15 cellular contexts compared by ENCODE assay signal in genomic region chr15:82831894-82832600, GRCh38. TPM values are rescaled to one million over a fixed set of nuclear protein-coding genes. Genes with fewer than 3 reads are reported as not detected.
DNase-seq lines count a peak whose midpoint lies in the region; ATAC-seq and TF ChIP-seq lines count a peak whose summit lies in the region.
"Had no signal": no experiment of that assay in that cellular context is flagged by ENCODE, and none has a peak within 500 bp of the region (broad histone marks: within the 10 kb centered on the region; RNA-seq: fewer than 3 reads in every experiment).

No MANE protein-coding gene starts in this region.

- CTCF ChIA-PET in A673 (lab: Charles Lee): no interaction called here

- no peaks in the 10 kb centered on the region for H3K79me2 ChIP-seq in fibroblast of lung (ENCODE audit: control insufficient read depth, insufficient read depth, low read length)

- H3K27me3 ChIP-seq in A673 (replicated peaks; ENCODE audit: insufficient read depth, low read depth, low read length, poor library complexity): no peaks in the 10 kb centered on the region
- no peaks in the 10 kb centered on the region for H3K27me3 ChIP-seq in SJCRH30
- no peaks in the 10 kb centered on the region for H3K27me3 ChIP-seq in fibroblast of lung (ENCODE audit: control insufficient read depth, insufficient read depth, low read length)
- H3K27me3 ChIP-seq: thyroid gland had no signal

- no peak overlapping the region for H3K9ac ChIP-seq in fibroblast of lung (ENCODE audit: insufficient read depth, low read length)

- no peaks in the 10 kb centered on the region for H3K27me3 Mint-ChIP-seq in progenitor cell of endocrine pancreas
- H3K27me3 Mint-ChIP-seq: CD8-positive, alpha-beta memory T cell had no signal

- intact Hi-C loops in A673 (cut with micrococcal nuclease; ENCODE audit: unreplicated experiment): no loop called here

- peaks cover 41% of the 10 kb centered on the region for H3K36me3 ChIP-seq in A673 (ENCODE audit: insufficient read depth, low read length, poor library complexity, severe bottlenecking)
- peaks cover 30% of the 10 kb centered on the region for H3K36me3 ChIP-seq in SJCRH30
- H3K36me3 ChIP-seq in fibroblast of lung (ENCODE audit: control insufficient read depth, insufficient read depth, low read length): peaks cover 16% of the 10 kb centered on the region

- TF ChIP-seq CTCF in A673 (conservative IDR thresholded peaks at IDR 0.05; ENCODE audit: low read depth, low read length) (no peak), fibroblast of lung (conservative IDR thresholded peaks at IDR 0.05 in 1 of 2, IDR thresholded peaks at IDR 0.05 in 1 of 2; ENCODE audit: low read depth in 1 of 2, low read length in 2 of 2) (no peak), progenitor cell of endocrine pancreas (IDR thresholded peaks at IDR 0.05; ENCODE audit: unreplicated experiment) (no peak)

- POLR2A ChIA-PET in A673 (lab: Charles Lee; ENCODE audit: low non-redundant PET): no interaction called here

- H3K9me3 ChIP-seq in A673 (ENCODE audit: low read depth, low read length, poor library complexity, severe bottlenecking) (no peaks in the 10 kb centered on the region), SJCRH30 (replicated peaks) (no peaks in the 10 kb centered on the region), fibroblast of lung (ENCODE audit: control insufficient read depth, insufficient read depth, low read depth, low read length) (no peaks in the 10 kb centered on the region)
- H3K9me3 ChIP-seq: thyroid gland had no signal

- H3K4me1 ChIP-seq in A673 (ENCODE audit: insufficient read depth, low read length, poor library complexity, severe bottlenecking): peaks cover 9% of the 10 kb centered on the region
- peaks cover 16% of the 10 kb centered on the region for H3K4me1 ChIP-seq in SJCRH30
- H3K4me1 ChIP-seq in fibroblast of lung (ENCODE audit: control insufficient read depth, extremely low read depth, insufficient read depth, low read length): peaks cover 13% of the 10 kb centered on the region
- H3K4me1 ChIP-seq: thyroid gland had no signal

- no peak overlapping the region for H2AFZ ChIP-seq in fibroblast of lung (ENCODE audit: low read length)

- no TSS peak for BruUV-seq in A673 (replicated peaks; lab: Mats Ljungman, UMichigan)

- H3K36me3 Mint-ChIP-seq in progenitor cell of endocrine pancreas (ENCODE audit: insufficient read depth): peaks cover 48% of the 10 kb centered on the region

- H3K4me3 Mint-ChIP-seq in progenitor cell of endocrine pancreas (ENCODE audit: low read depth): no peak overlapping the region
- H3K4me3 Mint-ChIP-seq: H9 had no signal

- H3K4me3 ChIP-seq in A673 (ENCODE audit: low read depth, low read length, poor library complexity, severe bottlenecking): no peak overlapping the region
- no peak overlapping the region for H3K4me3 ChIP-seq in SJCRH30
- H3K4me3 ChIP-seq in fibroblast of lung (replicated peaks in 1 of 4; ENCODE audit: control extremely low read depth in 1 of 4, insufficient read depth in 1 of 4, low read depth in 3 of 4, low read length in 4 of 4): no peak overlapping the region
- H3K4me3 ChIP-seq: left ventricle myocardium inferior, thyroid gland had no signal

- peak overlapping the region; percentile 13 for H3K4me2 ChIP-seq in fibroblast of lung (ENCODE audit: extremely low read depth, insufficient read depth, low read length)

- DNase-seq in A673 (ENCODE audit: low spot score): no peak
- DNase-seq in SJCRH30: no peak
- DNase-seq in fibroblast of lung (ENCODE audit: low read depth in 2 of 2): no peak
- no peak for DNase-seq in progenitor cell of endocrine pancreas (ENCODE audit: low spot score, unreplicated experiment)
- no peak for DNase-seq in NCI-H2196 treated with DMSO at 0.1 percent for 48 hours (lab: John Stamatoyannopoulos, UW; ENCODE audit: unreplicated experiment)
- DNase-seq in OCI-M1 (lab: John Stamatoyannopoulos, UW): no peak
- DNase-seq: CD8-positive, alpha-beta memory T cell; H9; left ventricle myocardium inferior; NCI-H1092; NCI-H82; thyroid gland had no signal

- H3K27ac ChIP-seq in A673 (ENCODE audit: low read depth, low read length, poor library complexity, severe bottlenecking): peak overlapping the region; percentile 38
- H3K27ac ChIP-seq in SJCRH30: peak overlapping the region; percentile 80
- no peak overlapping the region for H3K27ac ChIP-seq in fibroblast of lung (ENCODE audit: insufficient read depth, low read length)
- H3K27ac ChIP-seq: left ventricle myocardium inferior, thyroid gland had no signal

- H4K20me1 ChIP-seq in fibroblast of lung (ENCODE audit: control insufficient read depth, extremely low read depth, insufficient read depth, low read length): no peaks in the 10 kb centered on the region

- no peak overlapping the region for H3K27ac Mint-ChIP-seq in progenitor cell of endocrine pancreas
- H3K27ac Mint-ChIP-seq: H9 had no signal

- no peaks in the 10 kb centered on the region for H3K4me1 Mint-ChIP-seq in progenitor cell of endocrine pancreas (ENCODE audit: low read depth)
- H3K4me1 Mint-ChIP-seq: H9 had no signal

- peak; percentile 32 for ATAC-seq in GM18907 (IDR thresholded peaks at IDR 0.05; ENCODE audit: unreplicated experiment)
- ATAC-seq in GM19328 (IDR thresholded peaks at IDR 0.05; ENCODE audit: unreplicated experiment): no peak

- no peaks in the 10 kb centered on the region for H3K9me3 Mint-ChIP-seq in progenitor cell of endocrine pancreas (ENCODE audit: low read depth)
- H3K9me3 Mint-ChIP-seq: activated T-cell treated with anti-CD3 and anti-CD28 coated beads, Interleukin-2, amount 50 U/mL, for 4 hours; CD8-positive, alpha-beta memory T cell; H9 had no signal

RNA-seq across cellular contexts. Expression of gene WHAMM, which starts 22.6 kb away (rescaled TPM):
- total RNA-seq in A673 (2021) (5.1 and 5.4 TPM in 2 replicates), fibroblast of lung (4.9 and 5.6 TPM in 2 replicates), progenitor cell of endocrine pancreas (7.5 and 8.1 TPM in 2 replicates)
- 3.4 and 5.2 TPM in 2 replicates for total RNA-seq in SJCRH30 (2014; rRNA removed; shearing (Covaris generic))
- 5.3 TPM in 2 replicates for polyA plus RNA-seq in fibroblast of lung
- 3.6 and 4.1 TPM in 2 replicates for polyA plus RNA-seq in fibroblast of lung (2012)
- polyA minus RNA-seq in fibroblast of lung (ENCODE audit: low replicate concordance): 1.5 and 5.4 TPM in 2 replicates

RNA-seq across cellular contexts. Expression of gene FSD2, which starts 26.2 kb away (rescaled TPM):
- total RNA-seq in A673 (2021) (not detected in 2 replicates), fibroblast of lung (not detected in 2 replicates), progenitor cell of endocrine pancreas (not detected in 2 replicates)
- 0.06 TPM in 1 of 2 replicates, not detected in the other for total RNA-seq in SJCRH30 (2014; rRNA removed; shearing (Covaris generic))
- not detected in 2 replicates for polyA plus RNA-seq in fibroblast of lung
- polyA plus RNA-seq in fibroblast of lung (2012): 0.02 TPM in 1 of 2 replicates, not detected in the other
- polyA minus RNA-seq in fibroblast of lung (ENCODE audit: low replicate concordance): not detected in 2 replicates
- total RNA-seq: activated T-cell treated with anti-CD3 and anti-CD28 coated beads, Interleukin-2, amount 50 U/mL, for 4 hours; CD8-positive, alpha-beta memory T cell; H9 had no signal
